In genomic region chr10:97687785-97688781, GRCh38 we compare ENCODE assay signal across 1 cellular context.
TF ChIP-seq lines count a peak whose summit lies in the region.

No MANE protein-coding gene starts in this region.

TF ChIP-seq in endothelial cell of umbilical vein, 7 proteins besides CTCF, POLR2A, EP300 and RAD21:
- TF ChIP-seq MAX (IDR thresholded peaks at IDR 0.05; ENCODE audit: insufficient read depth, insufficient read length) = no peak
- TF ChIP-seq MYC (IDR thresholded peaks at IDR 0.05; ENCODE audit: low read depth, low read length) = no peak
- TF ChIP-seq JUN (IDR thresholded peaks at IDR 0.05; ENCODE audit: borderline replicate concordance, insufficient read depth, insufficient read length, low read depth) = no peak
- TF ChIP-seq EZH2 (IDR thresholded peaks at IDR 0.05; ENCODE audit: borderline replicate concordance, low read depth, low read length, severe bottlenecking) = no peak
- TF ChIP-seq FOS (IDR thresholded peaks at IDR 0.05; ENCODE audit: borderline replicate concordance, insufficient read depth, low read length) = no peak
- no peak for TF ChIP-seq GATA2 (IDR thresholded peaks at IDR 0.05; ENCODE audit: insufficient read depth, insufficient read length, low read depth, low read length)
- no peak for TF ChIP-seq POLR2AphosphoS5 (IDR thresholded peaks at IDR 0.05; ENCODE audit: insufficient read depth, low read depth, low read length)
